In genomic region chr5:80152778-80153177, GRCh38 we compare ENCODE assay signal across 16 cellular contexts.
DNase-seq lines count a peak whose midpoint lies in the region; ATAC-seq and TF ChIP-seq lines count a peak whose summit lies in the region.
"Had no signal": no experiment of that assay in that cellular context is flagged by ENCODE, and none has a peak within 500 bp of the region (broad histone marks: within the 10 kb centered on the region; RNA-seq: fewer than 3 reads in every experiment).

No MANE protein-coding gene starts in this region.

- H3K9me3 Mint-ChIP-seq in activated naive CD8-positive, alpha-beta T cell (ENCODE audit: low read depth): no peaks in the 10 kb centered on the region
- H3K9me3 Mint-ChIP-seq in naive thymus-derived CD4-positive, alpha-beta T cell: peaks cover 0 to 6% (median 0%) of the 10 kb centered on the region in 11 donors
- H3K9me3 Mint-ChIP-seq in natural killer cell treated with Interleukin-12 subunit alpha and Interleukin-12 subunit beta and Interleukin-15 and Interleukin-18, amount 100 ng/mL, for 72 hours: no peaks in the 10 kb centered on the region
- H3K9me3 Mint-ChIP-seq: brain; dendritic cell treated with granulocyte-macrophage colony-stimulating factor and Interleukin-4, amounts not matched to agents 40 ng/mL and 50 ng/mL, for 4 days had no signal

- H3K4me1 Mint-ChIP-seq in activated naive CD8-positive, alpha-beta T cell (ENCODE audit: low read depth): peaks cover 73% of the 10 kb centered on the region
- peaks cover 19 to 85% (median 77%) of the 10 kb centered on the region in 7 donors for H3K4me1 Mint-ChIP-seq in naive thymus-derived CD4-positive, alpha-beta T cell
- H3K4me1 Mint-ChIP-seq in natural killer cell treated with Interleukin-12 subunit alpha and Interleukin-12 subunit beta and Interleukin-15 and Interleukin-18, amount 100 ng/mL, for 72 hours (ENCODE audit: low read depth in 2 of 2): no peaks in the 10 kb centered on the region

- no peak overlapping the region for H3K4me3 ChIP-seq in naive thymus-derived CD4-positive, alpha-beta T cell (ENCODE audit: low read length)
- H3K4me3 ChIP-seq in sigmoid colon: no peak overlapping the region
- H3K4me3 ChIP-seq: BLaER1 treated with 17β-estradiol and CSF1 and Interleukin-3, amounts not matched to agents 10 nM and 100 nM; skin epidermis; uterus had no signal

- POLR2A ChIA-PET in naive thymus-derived CD4-positive, alpha-beta T cell (lab: Charles Lee): interaction anchor here (0.6 to 7.0 kb wide), 25 partner anchors 8 to 133 kb away, joined by 3 to 124 read pairs (median 4); partner anchors contain the start of gene SERINC5

- peak; percentile 87 for ATAC-seq in naive thymus-derived CD4-positive, alpha-beta T cell
- no peak for ATAC-seq in natural killer cell treated with Interleukin-12 subunit alpha and Interleukin-12 subunit beta and Interleukin-15 and Interleukin-18, amount 100 ng/mL, for 72 hours

- DNase-seq in activated CD8-positive, alpha-beta memory T cell treated with anti-CD3 and anti-CD28 coated beads for 24 hours: peak; percentile 47
- no peak for DNase-seq in activated CD8-positive, alpha-beta memory T cell treated with anti-CD3 and anti-CD28 coated beads, Interleukin-2, amount 50 U/mL, for 4 hours
- DNase-seq in naive thymus-derived CD4-positive, alpha-beta T cell: peak in 7 of 9 donors; percentile 65 to 88 (median 83)
- DNase-seq in Kasumi-1 (lab: John Stamatoyannopoulos, UW) (no peak), sigmoid colon (no peak)
- DNase-seq in natural killer cell treated with Interleukin-12 subunit alpha and Interleukin-12 subunit beta and Interleukin-15 and Interleukin-18, amount 100 ng/mL, for 72 hours (ENCODE audit: low spot score): no peak
- DNase-seq: foreskin melanocyte, NCI-H1417 treated with DMSO at 0.1 percent for 48 hours, NCI-H524 treated with DMSO at 0.1 percent for 48 hours, uterus had no signal

- H3K27ac Mint-ChIP-seq in activated naive CD8-positive, alpha-beta T cell: peak overlapping the region; percentile 92
- H3K27ac Mint-ChIP-seq in naive thymus-derived CD4-positive, alpha-beta T cell: peak overlapping the region; percentile 85 to 100 (median 99)
- no peak overlapping the region for H3K27ac Mint-ChIP-seq in natural killer cell treated with Interleukin-12 subunit alpha and Interleukin-12 subunit beta and Interleukin-15 and Interleukin-18, amount 100 ng/mL, for 72 hours
- H3K27ac Mint-ChIP-seq: dendritic cell treated with granulocyte-macrophage colony-stimulating factor and Interleukin-4, amounts not matched to agents 40 ng/mL and 50 ng/mL, for 4 days had no signal

- H3K36me3 Mint-ChIP-seq in activated naive CD8-positive, alpha-beta T cell: peaks cover 26% of the 10 kb centered on the region
- H3K36me3 Mint-ChIP-seq in naive thymus-derived CD4-positive, alpha-beta T cell: peaks cover 9 to 66% (median 49%) of the 10 kb centered on the region in 5 donors
- no peaks in the 10 kb centered on the region for H3K36me3 Mint-ChIP-seq in natural killer cell treated with Interleukin-12 subunit alpha and Interleukin-12 subunit beta and Interleukin-15 and Interleukin-18, amount 100 ng/mL, for 72 hours

- no peak for TF ChIP-seq EP300 in sigmoid colon (IDR thresholded peaks at IDR 0.05)

- no peak for TF ChIP-seq POLR2A in sigmoid colon (IDR thresholded peaks at IDR 0.05)

- 26 to 69% methylated on average over 5 of the region's 5 CpGs for WGBS in sigmoid colon, 2 donors

- intact Hi-C loops in naive thymus-derived CD4-positive, alpha-beta T cell (cut with micrococcal nuclease): loop anchor here in 1 of 2 donors (1.0 to 2.0 kb wide), 7 partner anchors 9 to 118 kb away; partner anchors contain the start of gene SERINC5
- intact Hi-C loops in sigmoid colon (cut with DNase I): no loop called here

- CTCF ChIA-PET in naive thymus-derived CD4-positive, alpha-beta T cell (lab: Charles Lee): interaction anchor here (0.6 to 2.6 kb wide), 5 partner anchors 13 to 102 kb away, joined by 3 to 13 read pairs (median 4); no protein-coding TSS in a partner anchor

- H3K9me3 ChIP-seq in KOPT-K1 (ENCODE audit: insufficient read depth, low read length, poor library complexity, severe bottlenecking) (no peaks in the 10 kb centered on the region), sigmoid colon (no peaks in the 10 kb centered on the region)
- no peaks in the 10 kb centered on the region for H3K9me3 ChIP-seq in naive thymus-derived CD4-positive, alpha-beta T cell (ENCODE audit: control insufficient read depth in 2 of 3, low read length in 3 of 3)
- H3K9me3 ChIP-seq: BLaER1 treated with 17β-estradiol and CSF1 and Interleukin-3, amounts not matched to agents 10 nM and 100 nM; uterus had no signal

- no peak for TF ChIP-seq CTCF in sigmoid colon (IDR thresholded peaks at IDR 0.05)

- no peaks in the 10 kb centered on the region for H3K27me3 ChIP-seq in naive thymus-derived CD4-positive, alpha-beta T cell (ENCODE audit: control insufficient read depth in 2 of 2, insufficient read depth in 2 of 2, low read length in 2 of 2)
- no peaks in the 10 kb centered on the region for H3K27me3 ChIP-seq in sigmoid colon
- H3K27me3 ChIP-seq: BLaER1 treated with 17β-estradiol and CSF1 and Interleukin-3, amounts not matched to agents 10 nM and 100 nM; uterus had no signal

- H3K4me3 Mint-ChIP-seq in activated naive CD8-positive, alpha-beta T cell: peak overlapping the region; percentile 67
- peak overlapping the region; percentile 33 to 88 (median 80) for H3K4me3 Mint-ChIP-seq in naive thymus-derived CD4-positive, alpha-beta T cell
- no peak overlapping the region for H3K4me3 Mint-ChIP-seq in natural killer cell treated with Interleukin-12 subunit alpha and Interleukin-12 subunit beta and Interleukin-15 and Interleukin-18, amount 100 ng/mL, for 72 hours
- H3K4me3 Mint-ChIP-seq: brain; dendritic cell treated with granulocyte-macrophage colony-stimulating factor and Interleukin-4, amounts not matched to agents 40 ng/mL and 50 ng/mL, for 4 days had no signal

- H3K4me1 ChIP-seq in naive thymus-derived CD4-positive, alpha-beta T cell (ENCODE audit: control insufficient read depth in 2 of 2, insufficient read depth in 2 of 2, low read length in 2 of 2): peaks cover 9 to 53% of the 10 kb centered on the region in 2 donors
- H3K4me1 ChIP-seq in sigmoid colon: peaks cover 0 to 10% (median 4%) of the 10 kb centered on the region in 4 donors
- H3K4me1 ChIP-seq: uterus had no signal

- H3K27ac ChIP-seq in KOPT-K1 (ENCODE audit: low read depth, low read length, poor library complexity, severe bottlenecking): peak overlapping the region; percentile 30
- peak overlapping the region; percentile 78 for H3K27ac ChIP-seq in naive thymus-derived CD4-positive, alpha-beta T cell (ENCODE audit: low read depth, low read length)
- no peak overlapping the region for H3K27ac ChIP-seq in sigmoid colon
- H3K27ac ChIP-seq: uterus had no signal

- H3K36me3 ChIP-seq in KOPT-K1 (ENCODE audit: insufficient read depth, low read length): peaks cover 99% of the 10 kb centered on the region
- peaks cover 0 to 47% (median 11%) of the 10 kb centered on the region in 3 experiments for H3K36me3 ChIP-seq in naive thymus-derived CD4-positive, alpha-beta T cell (ENCODE audit: control insufficient read depth in 2 of 3, insufficient read depth in 3 of 3, low read length in 3 of 3)
- H3K36me3 ChIP-seq in sigmoid colon: peaks cover 0 to 3% (median 0%) of the 10 kb centered on the region in 4 donors
- H3K36me3 ChIP-seq: uterus had no signal

- H3K27me3 Mint-ChIP-seq in activated naive CD8-positive, alpha-beta T cell: no peaks in the 10 kb centered on the region
- H3K27me3 Mint-ChIP-seq in naive thymus-derived CD4-positive, alpha-beta T cell: no peaks in the 10 kb centered on the region
- no peaks in the 10 kb centered on the region for H3K27me3 Mint-ChIP-seq in natural killer cell treated with Interleukin-12 subunit alpha and Interleukin-12 subunit beta and Interleukin-15 and Interleukin-18, amount 100 ng/mL, for 72 hours
- H3K27me3 Mint-ChIP-seq: dendritic cell treated with granulocyte-macrophage colony-stimulating factor and Interleukin-4, amounts not matched to agents 40 ng/mL and 50 ng/mL, for 4 days had no signal

Comparison
In these comparisons a context has a peak if more than half of its experiments do, and no peak if none do; other contexts are left out.
1. DNase-seq: peak in activated CD8-positive, alpha-beta memory T cell treated with anti-CD3 and anti-CD28 coated beads for 24 hours (single experiment) and naive thymus-derived CD4-positive, alpha-beta T cell (7 of 9); none in activated CD8-positive, alpha-beta memory T cell treated with anti-CD3 and anti-CD28 coated beads, Interleukin-2, amount 50 U/mL, for 4 hours (single experiment), Kasumi-1 (0 of 2), sigmoid colon (single experiment) and natural killer cell treated with Interleukin-12 subunit alpha and Interleukin-12 subunit beta and Interleukin-15 and Interleukin-18, amount 100 ng/mL, for 72 hours (single experiment).
2. H3K27ac ChIP-seq: peak in KOPT-K1 (single experiment) and naive thymus-derived CD4-positive, alpha-beta T cell (single experiment); none in sigmoid colon (0 of 4).
3. H3K27ac Mint-ChIP-seq: peak in activated naive CD8-positive, alpha-beta T cell (single experiment) and naive thymus-derived CD4-positive, alpha-beta T cell (9 of 9); none in natural killer cell treated with Interleukin-12 subunit alpha and Interleukin-12 subunit beta and Interleukin-15 and Interleukin-18, amount 100 ng/mL, for 72 hours (0 of 2).